8 cellular contexts compared by ENCODE assay signal in the genomic region with DNA sequence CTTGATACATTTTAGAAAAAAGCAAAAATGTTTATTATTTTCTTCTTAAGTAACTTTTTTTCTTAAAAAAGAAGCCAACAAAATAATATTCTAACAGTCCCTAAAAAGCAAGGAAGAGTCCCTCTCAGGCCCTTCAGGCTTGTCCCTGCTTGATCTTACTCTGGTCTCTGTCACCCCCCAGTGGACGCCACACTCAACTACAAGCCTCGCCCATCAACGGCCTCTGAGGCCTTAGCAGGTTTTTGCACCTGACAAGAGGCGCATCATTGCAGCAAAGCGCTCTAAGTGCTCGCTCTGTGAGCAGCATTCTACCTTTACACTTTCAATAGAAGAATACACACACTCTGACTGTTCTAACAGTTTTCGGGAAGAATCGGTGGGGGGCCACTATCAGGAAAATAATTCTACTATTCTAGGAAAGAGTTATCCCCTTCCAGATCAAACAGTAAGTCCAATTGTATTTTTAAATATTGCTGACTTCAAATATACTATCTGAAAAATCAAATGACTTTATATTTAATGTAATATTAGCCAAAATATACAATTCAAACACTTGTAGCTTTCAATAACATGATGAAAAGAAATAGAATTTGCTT.
DNase-seq lines count a peak whose midpoint lies in the region; ATAC-seq and TF ChIP-seq lines count a peak whose summit lies in the region.

No MANE protein-coding gene starts in this region.

- peak; percentile 87 for TF ChIP-seq CTCF in GM12873 (IDR thresholded peaks at IDR 0.05; ENCODE audit: insufficient read depth, low read depth, low read length, missing control alignments)
- TF ChIP-seq CTCF in HFFc6 (IDR thresholded peaks at IDR 0.05), result peak; percentile 89
- TF ChIP-seq CTCF in choroid plexus epithelial cell (conservative IDR thresholded peaks at IDR 0.05; ENCODE audit: low read depth, low read length), result peak; percentile 92
- peak; percentile 82 for TF ChIP-seq CTCF in lower lobe of right lung (IDR thresholded peaks at IDR 0.05)

- no peak overlapping the region for H3K27ac Mint-ChIP-seq in HFFc6

- H3K27ac ChIP-seq in lower lobe of right lung, result no peak overlapping the region

- H3K4me1 ChIP-seq in lower lobe of right lung, result no peaks in the 10 kb centered on the region

- DNase-seq in HFFc6, result peak; percentile 9
- peak; percentile 39 for DNase-seq in NCI-H2107 treated with DMSO at 0.1 percent for 48 hours (lab: John Stamatoyannopoulos, UW; ENCODE audit: unreplicated experiment)
- peak; percentile 63 to 75 for DNase-seq in activated CD4-positive, alpha-beta T cell treated with anti-CD3 and anti-CD28 coated beads for 4 hours
- peak; percentile 74 for DNase-seq in choroid plexus epithelial cell (ENCODE audit: low read depth)
- peak; percentile 62 for DNase-seq in lower lobe of right lung
- peak; percentile 45 for DNase-seq in stimulated activated CD8-positive, alpha-beta memory T cell treated with anti-CD3 and anti-CD28 coated beads, Interleukin-12 subunit alpha, Interleukin-12 subunit beta, amount 100 ng/mL, for 4 hours (ENCODE audit: low read depth)

- no peaks in the 10 kb centered on the region for H3K36me3 Mint-ChIP-seq in HFFc6 (ENCODE audit: low read depth)

- peak; percentile 92 for ATAC-seq in lower lobe of right lung
- no peak for ATAC-seq in HG02840 (IDR thresholded peaks at IDR 0.05; ENCODE audit: low FRiP score, unreplicated experiment)

- H3K4me1 Mint-ChIP-seq in HFFc6 (ENCODE audit: low read depth), result peaks cover 8% of the 10 kb centered on the region; the same call in 1 of the 2 replicates

- H3K27me3 ChIP-seq in lower lobe of right lung (ENCODE audit: low read depth), result no peaks in the 10 kb centered on the region

- H3K4me3 ChIP-seq in choroid plexus epithelial cell (ENCODE audit: low read depth, low read length), result no peak overlapping the region
- H3K4me3 ChIP-seq in lower lobe of right lung, result no peak overlapping the region

- no peaks in the 10 kb centered on the region for H3K9me3 ChIP-seq in lower lobe of right lung

- no peak overlapping the region for H3K4me3 Mint-ChIP-seq in HFFc6

- H3K27me3 Mint-ChIP-seq in HFFc6 (ENCODE audit: insufficient read depth), result no peaks in the 10 kb centered on the region; the same call in 1 of the 2 replicates

- intact Hi-C loops in lower lobe of right lung (cut with DNase I), result no loop called here

- peaks cover 10% of the 10 kb centered on the region for H3K36me3 ChIP-seq in lower lobe of right lung

- H3K9me3 Mint-ChIP-seq in HFFc6, result no peaks in the 10 kb centered on the region

Comparison
In these comparisons a context has a peak if more than half of its experiments do, and no peak if none do; other contexts are left out.
1. DNase-seq: peak in every context shown above with its lines; median percentile 74 in choroid plexus epithelial cell; 69 in activated CD4-positive, alpha-beta T cell treated with anti-CD3 and anti-CD28 coated beads for 4 hours; 62 in lower lobe of right lung; 45 in stimulated activated CD8-positive, alpha-beta memory T cell treated with anti-CD3 and anti-CD28 coated beads, Interleukin-12 subunit alpha, Interleukin-12 subunit beta, amount 100 ng/mL, for 4 hours; 39 in NCI-H2107 treated with DMSO at 0.1 percent for 48 hours; 9 in HFFc6.